Comparison of ENCODE assay signal across 8 cellular contexts in the genomic region with DNA sequence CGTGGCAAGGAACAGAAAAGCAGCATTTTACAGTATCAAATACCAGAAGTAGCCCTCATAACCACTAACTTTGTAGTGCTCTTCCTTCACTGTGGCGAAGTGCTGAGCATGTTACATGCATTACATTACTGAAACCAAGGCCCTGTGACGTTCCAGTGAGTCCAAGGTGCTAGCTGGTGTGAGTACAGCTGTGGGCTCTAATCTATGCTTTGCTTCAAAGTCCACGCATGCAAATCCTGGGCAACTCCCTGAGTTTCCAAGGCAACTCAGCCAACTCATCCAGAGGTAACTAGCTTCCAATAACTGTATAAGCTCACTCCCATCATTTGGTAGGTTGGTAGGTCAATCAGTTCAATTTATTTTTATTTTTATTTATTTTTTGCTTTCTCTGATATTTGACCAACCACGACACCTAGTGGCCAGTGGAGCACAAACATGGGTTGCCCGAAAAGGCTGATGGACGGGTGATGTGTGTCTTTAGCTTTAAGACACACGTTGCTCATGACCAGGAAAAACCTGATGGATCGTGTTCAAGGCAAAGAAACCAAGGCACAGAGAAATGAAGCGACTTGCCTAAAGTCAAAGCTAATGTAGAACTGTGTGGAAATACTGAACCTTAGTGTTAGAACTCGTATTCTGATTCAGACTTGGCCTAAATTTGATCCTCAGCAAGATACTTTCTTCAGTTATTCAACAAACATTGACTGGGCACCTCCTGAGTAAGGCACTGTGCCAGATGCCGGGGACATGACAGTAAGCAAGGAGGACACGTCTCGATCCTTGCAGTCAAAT.
DNase-seq lines count a peak whose midpoint lies in the region; ATAC-seq and TF ChIP-seq lines count a peak whose summit lies in the region.

No MANE protein-coding gene starts in this region.

- no peaks in the 10 kb centered on the region for H3K9me3 ChIP-seq in BE2C

- H3K36me3 ChIP-seq in BE2C = no peaks in the 10 kb centered on the region

- H3K4me1 Mint-ChIP-seq in memory B cell = peaks cover 5% of the 10 kb centered on the region

- no peak overlapping the region for H3K27ac Mint-ChIP-seq in memory B cell

- H3K27me3 ChIP-seq in BE2C = no peaks in the 10 kb centered on the region

- H3K4me1 ChIP-seq in BE2C = peaks cover 3% of the 10 kb centered on the region

- ATAC-seq in GM19025 (IDR thresholded peaks at IDR 0.05; ENCODE audit: low read depth, unreplicated experiment) (peak; percentile 99), HG03108 (IDR thresholded peaks at IDR 0.05; ENCODE audit: unreplicated experiment) (peak; percentile 100), memory B cell (ENCODE audit: low read depth) (peak; percentile 80)

- no peaks in the 10 kb centered on the region for H3K9me3 Mint-ChIP-seq in memory B cell

- H3K4me3 Mint-ChIP-seq in memory B cell = no peak overlapping the region

- H3K4me3 ChIP-seq in BE2C (ENCODE audit: low read depth, low read length) = no peak overlapping the region

- DNase-seq in BE2C (peak; percentile 45), NCI-H226 (peak; percentile 55), memory B cell (ENCODE audit: low spot score in 2 of 2) (peak; percentile 51 to 58)
- peak; percentile 63 for DNase-seq in activated CD4-positive, alpha-beta T cell treated with anti-CD3 and anti-CD28 coated beads, Interleukin-2, amount 50 U/mL, for 1 hour
- DNase-seq in effector CD4-positive, alpha-beta T cell = peak; percentile 45
- DNase-seq in stimulated activated CD8-positive, alpha-beta memory T cell treated with anti-CD3 and anti-CD28 coated beads, Interleukin-4, amount 100 ng/mL, for 48 hours = peak; percentile 74

- H3K36me3 Mint-ChIP-seq in memory B cell = no peaks in the 10 kb centered on the region

- H3K27me3 Mint-ChIP-seq in memory B cell = peaks cover 10% of the 10 kb centered on the region

- TF ChIP-seq CTCF in BE2C (IDR thresholded peaks at IDR 0.05; ENCODE audit: low read depth, low read length) = peak; percentile 71
